ENCODE assay signal across 26 cellular contexts in the genomic region with DNA sequence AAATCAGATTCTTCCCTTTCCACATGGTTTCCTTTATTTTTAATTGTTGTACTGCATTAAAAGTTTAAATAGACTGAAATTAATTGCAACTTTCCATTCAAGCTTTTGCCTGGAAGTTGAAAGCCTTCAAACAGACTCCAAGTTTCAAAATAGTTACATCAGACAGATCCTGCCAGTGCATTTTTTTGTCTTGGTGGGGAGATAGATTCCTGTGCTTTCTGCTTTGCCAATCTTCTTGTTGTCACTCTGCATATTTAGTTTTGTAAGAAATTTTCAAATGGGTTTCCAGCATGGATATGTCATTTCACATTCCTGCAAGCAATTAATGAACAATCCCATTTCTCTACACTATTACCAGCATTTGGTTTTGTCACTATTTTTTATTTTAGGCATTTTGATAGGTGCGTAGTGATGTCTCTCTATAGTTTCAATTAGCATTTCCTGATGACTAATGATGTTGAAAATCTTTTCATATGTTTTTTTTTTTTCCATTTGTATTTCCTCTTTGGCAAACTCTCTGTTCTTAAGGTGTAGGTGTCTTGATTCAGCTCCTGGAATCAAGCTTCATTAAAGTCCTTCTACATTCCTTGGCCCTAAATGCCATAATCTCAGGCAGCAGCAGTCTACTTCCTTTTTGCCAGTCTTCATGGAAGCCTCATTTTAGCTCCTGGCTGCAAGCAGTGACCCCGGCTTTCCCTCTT. TPM values are rescaled to one million over a fixed set of nuclear protein-coding genes. Genes with fewer than 3 reads are reported as not detected.
"Had no signal": no experiment of that assay in that cellular context is flagged by ENCODE, and none has a peak within 500 bp of the region (broad histone marks: within the 10 kb centered on the region; RNA-seq: fewer than 3 reads in every experiment).

No MANE protein-coding gene starts in this region.

- H3K4me2 ChIP-seq: neural progenitor cell had no signal

- H3K9me3 ChIP-seq: heart left ventricle, left lung, right atrium auricular region, tibial nerve had no signal

- H3K9ac ChIP-seq: neural progenitor cell had no signal

- H3K27ac ChIP-seq: brain microvascular endothelial cell, coronary artery, heart left ventricle, left lung, neural progenitor cell, right atrium auricular region, tibial nerve had no signal

- ATAC-seq: activated CD8-positive, alpha-beta T cell treated with anti-CD3 and anti-CD28 coated beads, Interleukin-2, amount 10 ng/mL, durations not matched to agents 7 days and 5 days; activated naive CD8-positive, alpha-beta T cell treated with anti-CD3 and anti-CD28 coated beads, Interleukin-2, amount 50 U/mL, for 24 hours; heart left ventricle; left lung; naive thymus-derived CD4-positive, alpha-beta T cell; T-cell had no signal

- H3K27me3 ChIP-seq: brain microvascular endothelial cell, heart left ventricle, left lung, right atrium auricular region, tibial nerve had no signal

- H3K4me3 ChIP-seq: coronary artery, heart left ventricle, left lung, lung, neural progenitor cell, right atrium auricular region, tibial nerve had no signal

- H3K36me3 ChIP-seq: brain microvascular endothelial cell, heart left ventricle, left lung, neural progenitor cell, right atrium auricular region, tibial nerve had no signal

- H3K4me1 ChIP-seq: heart left ventricle, left lung, right atrium auricular region, tibial nerve had no signal

- DNase-seq: activated CD4-positive, alpha-beta T cell treated with anti-CD3 and anti-CD28 coated beads for 1 hour; activated CD4-positive, alpha-beta T cell treated with anti-CD3 and anti-CD28 coated beads, Interleukin-2, amount 50 U/mL, for 1 hour; activated CD8-positive, alpha-beta T cell treated with anti-CD3 and anti-CD28 coated beads, Interleukin-2, amount 10 ng/mL, durations not matched to agents 7 days and 5 days; activated gamma-delta T cell; activated naive CD4-positive, alpha-beta T cell treated with anti-CD3 and anti-CD28 coated beads, Interleukin-2, amount 50 U/mL, for 16 hours; activated naive CD8-positive, alpha-beta T cell treated with anti-CD3 and anti-CD28 coated beads, Interleukin-2, amount 50 U/mL, for 24 hours; anterior cingulate cortex; brain microvascular endothelial cell; erythroblast; heart left ventricle; islet precursor cell; left lung; naive thymus-derived CD4-positive, alpha-beta T cell; stimulated activated CD4-positive, alpha-beta T cell treated with anti-CD3 and anti-CD28 coated beads, Interleukin-12 subunit alpha, Interleukin-12 subunit beta, amount 100 ng/mL, for 4 hours; T-cell had no signal

- H2AFZ ChIP-seq: neural progenitor cell had no signal

RNA-seq across cellular contexts. Expression of a gene that starts 40.5 kb away (rescaled TPM):
- total RNA-seq: activated CD8-positive, alpha-beta T cell treated with anti-CD3 and anti-CD28 coated beads, Interleukin-2, amount 10 ng/mL, durations not matched to agents 7 days and 5 days; activated T-helper 1 cell treated with anti-CD3 and anti-CD28 coated beads, Interleukin-12 subunit alpha, Interleukin-12 subunit beta, Interleukin-2, Interleukin-4 antibody, amounts not matched to agents 30 ng/mL and 10 ng/mL and 1 ng/mL, durations not matched to agents 14 hours and 24 hours and 36 hours; fibroblast of villous mesenchyme; heart left ventricle; left lung; lung; naive thymus-derived CD4-positive, alpha-beta T cell; osteoblast; posterior vena cava; right atrium auricular region; skeletal muscle tissue; T-cell; tibial nerve; urinary bladder had no signal
- polyA plus RNA-seq: heart left ventricle; lung; naive thymus-derived CD4-positive, alpha-beta T cell; urinary bladder had no signal
